8 cellular contexts compared by ENCODE assay signal in genomic region chr10:132551093-132551807, GRCh38. TPM values are rescaled to one million over a fixed set of nuclear protein-coding genes. Genes with fewer than 3 reads are reported as not detected.
DNase-seq lines count a peak whose midpoint lies in the region; ATAC-seq and TF ChIP-seq lines count a peak whose summit lies in the region.

No MANE protein-coding gene starts in this region.

- POLR2A ChIA-PET in activated CD4-positive, alpha-beta memory T cell treated with anti-CD3 and anti-CD28 coated beads, Interleukin-2, amount 10 ng/mL, durations not matched to agents 7 days and 5 days (lab: Charles Lee) = interaction anchor here (0.7 to 1.8 kb wide), 6 partner anchors 10 to 651 kb away, joined by 3 to 18 read pairs (median 4); partner anchors contain the start of gene PPP2R2D

- peak overlapping the region; percentile 6 for H3K4me3 Mint-ChIP-seq in activated CD4-positive, alpha-beta memory T cell treated with anti-CD3 and anti-CD28 coated beads, Interleukin-2, amount 10 ng/mL, durations not matched to agents 7 days and 5 days

- DNase-seq in COLO668 (lab: John Stamatoyannopoulos, UW; ENCODE audit: unreplicated experiment) (peak; percentile 8), NCI-H524 (lab: John Stamatoyannopoulos, UW) (no peak), NCI-H446 (lab: John Stamatoyannopoulos, UW) (no peak), NCI-H1436 (lab: John Stamatoyannopoulos, UW) (no peak)
- peak; percentile 47 for DNase-seq in activated CD4-positive, alpha-beta memory T cell treated with anti-CD3 and anti-CD28 coated beads, Interleukin-2, amount 10 ng/mL, durations not matched to agents 7 days and 5 days
- no peak for DNase-seq in stimulated activated CD4-positive, alpha-beta T cell treated with anti-CD3 and anti-CD28 coated beads, Interleukin-2, amount 100 ng/mL, for 24 hours

- H3K27ac Mint-ChIP-seq in activated CD4-positive, alpha-beta memory T cell treated with anti-CD3 and anti-CD28 coated beads, Interleukin-2, amount 10 ng/mL, durations not matched to agents 7 days and 5 days = peak overlapping the region; percentile 73

- H3K27me3 Mint-ChIP-seq in activated CD4-positive, alpha-beta memory T cell treated with anti-CD3 and anti-CD28 coated beads, Interleukin-2, amount 10 ng/mL, durations not matched to agents 7 days and 5 days = no peaks in the 10 kb centered on the region

- H3K4me1 Mint-ChIP-seq in activated CD4-positive, alpha-beta memory T cell treated with anti-CD3 and anti-CD28 coated beads, Interleukin-2, amount 10 ng/mL, durations not matched to agents 7 days and 5 days = peaks cover 22% of the 10 kb centered on the region

- no peaks in the 10 kb centered on the region for H3K36me3 Mint-ChIP-seq in activated CD4-positive, alpha-beta memory T cell treated with anti-CD3 and anti-CD28 coated beads, Interleukin-2, amount 10 ng/mL, durations not matched to agents 7 days and 5 days (ENCODE audit: low read depth)

- TF ChIP-seq POLR2A in GM19193 (IDR thresholded peaks at IDR 0.05; ENCODE audit: extremely low read depth, insufficient read depth, insufficient read length) = peak; percentile 29

- peak; percentile 72 for ATAC-seq in HG03175 (IDR thresholded peaks at IDR 0.05; ENCODE audit: unreplicated experiment)

- no peaks in the 10 kb centered on the region for H3K9me3 Mint-ChIP-seq in activated CD4-positive, alpha-beta memory T cell treated with anti-CD3 and anti-CD28 coated beads, Interleukin-2, amount 10 ng/mL, durations not matched to agents 7 days and 5 days

- CTCF ChIA-PET in activated CD4-positive, alpha-beta memory T cell treated with anti-CD3 and anti-CD28 coated beads, Interleukin-2, amount 10 ng/mL, durations not matched to agents 7 days and 5 days (lab: Charles Lee) = interaction anchor here (1.0 to 2.0 kb wide), 3 partner anchors 11 to 21 kb away, joined by 4 to 16 read pairs (median 4); no protein-coding TSS in a partner anchor

RNA-seq across cellular contexts. Expression of gene INPP5A, which starts 13.7 kb away (rescaled TPM):
- 1 to 10 TPM; 9.3 to 9.5 TPM for total RNA-seq in activated CD4-positive, alpha-beta memory T cell treated with anti-CD3 and anti-CD28 coated beads, Interleukin-2, amount 10 ng/mL, durations not matched to agents 7 days and 5 days

Comparison
In these comparisons a context has a peak if more than half of its experiments do, and no peak if none do; other contexts are left out.
1. DNase-seq: peak in COLO668 (single experiment) and activated CD4-positive, alpha-beta memory T cell treated with anti-CD3 and anti-CD28 coated beads, Interleukin-2, amount 10 ng/mL, durations not matched to agents 7 days and 5 days (single experiment); none in NCI-H524 (0 of 2), stimulated activated CD4-positive, alpha-beta T cell treated with anti-CD3 and anti-CD28 coated beads, Interleukin-2, amount 100 ng/mL, for 24 hours (0 of 2), NCI-H446 (0 of 2) and NCI-H1436 (single experiment).